8 cellular contexts compared by ENCODE assay signal in the genomic region with DNA sequence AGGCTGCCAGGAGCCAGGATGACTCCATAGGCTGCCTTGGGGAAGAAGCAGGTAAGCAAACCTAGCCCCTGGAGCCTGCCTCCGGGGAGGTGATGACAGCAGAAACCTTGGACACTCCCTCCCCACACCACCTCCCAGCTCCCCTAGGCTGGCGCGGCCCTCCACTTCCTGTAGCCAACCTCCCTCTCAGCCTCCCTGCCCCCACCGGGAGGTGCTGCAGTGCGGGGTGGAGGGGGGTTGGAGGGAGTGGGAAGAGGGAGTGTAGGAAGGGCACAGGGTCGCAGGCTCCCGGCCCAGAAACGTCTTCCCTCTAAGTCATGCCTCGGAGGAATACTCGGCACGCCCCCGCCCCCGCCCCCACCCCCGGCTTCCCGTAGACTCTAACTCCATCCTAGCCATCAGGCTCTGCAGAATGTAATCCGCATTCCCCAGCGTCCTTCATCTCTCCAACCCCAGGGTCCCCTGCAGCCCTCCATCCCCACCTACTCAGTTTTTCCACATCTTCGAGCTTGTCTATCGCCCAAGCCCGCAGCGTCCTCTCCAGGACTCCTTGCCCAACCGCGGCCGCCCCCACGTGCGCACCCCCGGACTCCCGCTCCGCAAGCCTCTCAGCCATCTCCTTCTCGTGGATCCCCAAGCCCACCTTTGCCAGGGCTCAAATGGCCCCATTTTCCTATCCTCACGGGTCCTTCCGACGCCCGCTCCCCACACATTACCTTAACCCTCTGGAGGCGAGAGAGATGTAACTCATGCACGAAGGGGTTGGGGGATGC. TPM values are rescaled to one million over a fixed set of nuclear protein-coding genes. Genes with fewer than 3 reads are reported as not detected.
A peak's percentile ranks its signal among the peaks of the same experiment; 100 is the strongest.
DNase-seq lines count a peak whose midpoint lies in the region; ATAC-seq and TF ChIP-seq lines count a peak whose summit lies in the region.

No MANE protein-coding gene starts in this region.

- peak overlapping the region; percentile 85 for H2AFZ ChIP-seq in osteoblast (ENCODE audit: low read length)

- H3K4me3 Mint-ChIP-seq in activated naive CD8-positive, alpha-beta T cell treated with anti-CD3 and anti-CD28 coated beads for 36 hours: peak overlapping the region; percentile 99

- intact Hi-C loops in Right ventricle myocardium superior (cut with DNase I): loop anchor here (1.0 to 10.0 kb wide), 2 partner anchors 23 to 122 kb away; partner anchors contain the start of genes NOP10 and NUTM1

- peaks cover 19% of the 10 kb centered on the region for H3K4me1 ChIP-seq in osteoblast (ENCODE audit: insufficient read depth, low read length)

- peaks cover 7% of the 10 kb centered on the region for H4K20me1 ChIP-seq in osteoblast (ENCODE audit: insufficient read depth, low read length)

- no peak for TF ChIP-seq CTCF in osteoblast (IDR thresholded peaks at IDR 0.05; ENCODE audit: extremely low read depth, low read depth, low read length)

- peaks cover 25% of the 10 kb centered on the region for H3K79me2 ChIP-seq in osteoblast (ENCODE audit: insufficient read depth, low read length)

- H3K27me3 Mint-ChIP-seq in activated naive CD8-positive, alpha-beta T cell treated with anti-CD3 and anti-CD28 coated beads for 36 hours: no peaks in the 10 kb centered on the region

- DNase-seq in Jurkat, Clone E6-1 (ENCODE audit: low read depth, low spot score): peak; percentile 34
- DNase-seq in SHP77 treated with DMSO at 0.1 percent for 48 hours (lab: John Stamatoyannopoulos, UW) (peak; percentile 23), Right ventricle myocardium superior (peak; percentile 83), osteoblast (ENCODE audit: insufficient read length, low spot score, missing footprints) (peak; percentile 90), ureter (ENCODE audit: low spot score) (peak; percentile 81)
- peak; percentile 64 for DNase-seq in activated naive CD8-positive, alpha-beta T cell treated with anti-CD3 and anti-CD28 coated beads for 36 hours

- H3K4me2 ChIP-seq in osteoblast (ENCODE audit: insufficient read depth, low read length): peak overlapping the region; percentile 98

- peak; percentile 71 for ATAC-seq in Right ventricle myocardium superior (ENCODE audit: poor library complexity)
- no peak for ATAC-seq in HG02870 (IDR thresholded peaks at IDR 0.05; ENCODE audit: unreplicated experiment)

- peaks cover 13% of the 10 kb centered on the region for H3K36me3 ChIP-seq in osteoblast (ENCODE audit: insufficient read depth, low read length)

- H3K27me3 ChIP-seq in osteoblast (ENCODE audit: insufficient read depth, low read length): no peaks in the 10 kb centered on the region

- H3K9me3 ChIP-seq in osteoblast (ENCODE audit: low read depth, low read length): no peaks in the 10 kb centered on the region

- H3K27ac Mint-ChIP-seq in activated naive CD8-positive, alpha-beta T cell treated with anti-CD3 and anti-CD28 coated beads for 36 hours: peak overlapping the region; percentile 87

- H3K36me3 Mint-ChIP-seq in activated naive CD8-positive, alpha-beta T cell treated with anti-CD3 and anti-CD28 coated beads for 36 hours: peaks cover 12% of the 10 kb centered on the region

- peak overlapping the region; percentile 82 for H3K4me3 ChIP-seq in GM08714 (ENCODE audit: low read length)
- peak overlapping the region; percentile 82 for H3K4me3 ChIP-seq in Jurkat, Clone E6-1 (ENCODE audit: low read length)
- peak overlapping the region; percentile 97 for H3K4me3 ChIP-seq in osteoblast (ENCODE audit: insufficient read depth, low read length)

- H3K27ac ChIP-seq in osteoblast (ENCODE audit: low read depth, low read length): no peak overlapping the region

- H3K4me1 Mint-ChIP-seq in activated naive CD8-positive, alpha-beta T cell treated with anti-CD3 and anti-CD28 coated beads for 36 hours: peaks cover 27% of the 10 kb centered on the region

- no peaks in the 10 kb centered on the region for H3K9me3 Mint-ChIP-seq in activated naive CD8-positive, alpha-beta T cell treated with anti-CD3 and anti-CD28 coated beads for 36 hours

RNA-seq across cellular contexts. Expression of gene LPCAT4, which starts 0.5 kb away (rescaled TPM):
- 51.4 TPM for polyA plus RNA-seq in Jurkat, Clone E6-1 (2012; ENCODE audit: insufficient read depth, insufficient read length)
- 10 to 100 TPM; 49.8 to 49.9 TPM for total RNA-seq in activated naive CD8-positive, alpha-beta T cell treated with anti-CD3 and anti-CD28 coated beads for 36 hours
- total RNA-seq in Right ventricle myocardium superior (82.4 TPM), osteoblast (11.9 and 13.8 TPM in 2 replicates), ureter (100 TPM)

RNA-seq across cellular contexts. Expression of gene NUTM1, which starts 23.3 kb away (rescaled TPM):
- not detected for polyA plus RNA-seq in Jurkat, Clone E6-1 (2012; ENCODE audit: insufficient read depth, insufficient read length)
- not detected for total RNA-seq in activated naive CD8-positive, alpha-beta T cell treated with anti-CD3 and anti-CD28 coated beads for 36 hours
- total RNA-seq in Right ventricle myocardium superior (not detected), osteoblast (under 0.01 TPM in 1 of 2 replicates, not detected in the other), ureter (not detected)

RNA-seq across cellular contexts. Expression of gene NOP10, which starts 23.5 kb away (rescaled TPM):
- polyA plus RNA-seq in Jurkat, Clone E6-1 (2012; ENCODE audit: insufficient read depth, insufficient read length): 343 TPM
- total RNA-seq in activated naive CD8-positive, alpha-beta T cell treated with anti-CD3 and anti-CD28 coated beads for 36 hours: 100 to 1,000 TPM; 285 to 303 TPM
- 136 TPM for total RNA-seq in Right ventricle myocardium superior
- 193 and 216 TPM in 2 replicates for total RNA-seq in osteoblast
- 120 TPM for total RNA-seq in ureter

RNA-seq across cellular contexts. Expression of gene SLC12A6, which starts 28.9 kb away (rescaled TPM):
- polyA plus RNA-seq in Jurkat, Clone E6-1 (2012; ENCODE audit: insufficient read depth, insufficient read length): 8.3 TPM
- total RNA-seq in activated naive CD8-positive, alpha-beta T cell treated with anti-CD3 and anti-CD28 coated beads for 36 hours: 10 to 100 TPM; 19.2 to 20.1 TPM
- total RNA-seq in Right ventricle myocardium superior (24.9 TPM), osteoblast (39.2 and 40.9 TPM in 2 replicates), ureter (18.2 TPM)

Comparison
In these comparisons a context has a peak if more than half of its experiments do, and no peak if none do; other contexts are left out.
1. DNase-seq: peak in every context shown above with its lines; median percentile 90 in osteoblast; 83 in Right ventricle myocardium superior; 81 in ureter; 64 in activated naive CD8-positive, alpha-beta T cell treated with anti-CD3 and anti-CD28 coated beads for 36 hours; 34 in Jurkat, Clone E6-1; 23 in SHP77 treated with DMSO at 0.1 percent for 48 hours.